1 cellular context compared by ENCODE assay signal in the genomic region with DNA sequence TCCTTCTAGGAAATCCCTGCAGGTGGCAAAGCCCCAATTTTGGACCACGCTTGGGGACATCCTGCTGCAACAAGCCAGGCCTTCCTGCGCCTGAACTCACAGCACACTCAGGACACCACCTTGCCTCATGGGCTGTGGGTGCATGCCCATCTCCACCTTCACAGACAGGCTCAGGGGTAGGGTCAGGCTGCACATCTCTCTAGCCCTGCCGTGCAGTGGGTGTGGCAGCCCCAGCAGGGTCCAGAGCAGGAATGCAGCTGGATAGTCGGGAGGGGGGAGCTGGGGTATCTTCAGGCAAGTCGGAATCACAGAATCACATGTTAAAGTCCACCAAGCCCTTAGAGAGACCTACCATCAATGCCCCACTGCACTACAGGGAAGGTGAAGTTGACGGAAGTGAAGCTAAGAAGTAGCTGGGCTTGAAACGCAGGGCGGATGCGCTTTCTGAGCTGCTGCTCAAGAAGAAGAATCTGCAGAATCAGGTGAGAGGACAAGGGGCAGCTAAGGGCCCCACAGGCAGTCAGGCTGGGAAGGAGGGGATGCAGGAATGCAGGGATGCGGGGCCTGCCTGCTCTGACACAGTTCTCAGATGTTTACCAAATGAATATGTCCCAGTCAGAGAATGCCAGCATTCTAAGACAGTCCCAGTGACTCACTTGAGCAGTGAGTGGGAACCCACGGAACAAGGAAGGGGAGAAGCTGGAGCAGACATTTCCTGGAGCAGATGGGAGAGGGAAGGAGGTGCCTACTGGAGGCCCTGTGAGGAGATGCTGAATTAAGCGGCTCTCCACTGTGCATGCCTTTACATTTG.
TF ChIP-seq lines count a peak whose summit lies in the region.

No MANE protein-coding gene starts in this region.

TF ChIP-seq in A549, 52 proteins besides CTCF, POLR2A, EP300 and RAD21 (continued from another document):
- TF ChIP-seq BHLHE40 (IDR thresholded peaks at IDR 0.05; ENCODE audit: low read depth, low read length) (no peak), ZNF302 (CRISPR knock-in tag; IDR thresholded peaks at IDR 0.05) (no peak), PHF8 (IDR thresholded peaks at IDR 0.05; ENCODE audit: borderline replicate concordance, low read depth) (no peak)
- TF ChIP-seq, protein P1, sequence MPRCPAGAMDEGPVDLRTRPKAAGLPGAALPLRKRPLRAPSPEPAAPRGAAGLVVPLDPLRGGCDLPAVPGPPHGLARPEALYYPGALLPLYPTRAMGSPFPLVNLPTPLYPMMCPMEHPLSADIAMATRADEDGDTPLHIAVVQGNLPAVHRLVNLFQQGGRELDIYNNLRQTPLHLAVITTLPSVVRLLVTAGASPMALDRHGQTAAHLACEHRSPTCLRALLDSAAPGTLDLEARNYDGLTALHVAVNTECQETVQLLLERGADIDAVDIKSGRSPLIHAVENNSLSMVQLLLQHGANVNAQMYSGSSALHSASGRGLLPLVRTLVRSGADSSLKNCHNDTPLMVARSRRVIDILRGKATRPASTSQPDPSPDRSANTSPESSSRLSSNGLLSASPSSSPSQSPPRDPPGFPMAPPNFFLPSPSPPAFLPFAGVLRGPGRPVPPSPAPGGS (IDR thresholded peaks at IDR 0.05): no peak
- TF ChIP-seq, protein P2, sequence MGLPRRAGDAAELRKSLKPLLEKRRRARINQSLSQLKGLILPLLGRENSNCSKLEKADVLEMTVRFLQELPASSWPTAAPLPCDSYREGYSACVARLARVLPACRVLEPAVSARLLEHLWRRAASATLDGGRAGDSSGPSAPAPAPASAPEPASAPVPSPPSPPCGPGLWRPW (IDR thresholded peaks at IDR 0.05): no peak
TF ChIP-seq in A549: peak in this region for 1.
